Comparison of ENCODE assay signal across 8 cellular contexts in genomic region chr6:34154668-34155447, GRCh38. TPM values are rescaled to one million over a fixed set of nuclear protein-coding genes. Genes with fewer than 3 reads are reported as not detected.
DNase-seq lines count a peak whose midpoint lies in the region; ATAC-seq, FAIRE-seq and TF ChIP-seq lines count a peak whose summit lies in the region.

No MANE protein-coding gene starts in this region.

- H3K79me2 ChIP-seq in OCI-LY3 (ENCODE audit: low read length): no peaks in the 10 kb centered on the region

- H3K27me3 Mint-ChIP-seq in activated T-helper 1 cell treated with anti-CD3 and anti-CD28 coated beads, Interleukin-12 subunit alpha, Interleukin-12 subunit beta, Interleukin-2, Interleukin-4 antibody, amounts not matched to agents 30 ng/mL and 10 ng/mL and 1 ng/mL, durations not matched to agents 14 hours and 24 hours and 36 hours (ENCODE audit: insufficient read depth): peaks cover 52% of the 10 kb centered on the region

- H3K9ac ChIP-seq in OCI-LY3 (ENCODE audit: low read length): no peak overlapping the region; the same call in 1 of the 2 replicates

- H3K4me1 ChIP-seq in OCI-LY3 (ENCODE audit: low read length): no peaks in the 10 kb centered on the region
- H3K4me1 ChIP-seq in tibial artery: peaks cover 0 to 10% (median 7%) of the 10 kb centered on the region in 4 donors

- FAIRE-seq in GM19239 (lab: Jason Lieb, UNC): no peak

- peak overlapping the region; percentile 18 for H3K27ac Mint-ChIP-seq in activated T-helper 1 cell treated with anti-CD3 and anti-CD28 coated beads, Interleukin-12 subunit alpha, Interleukin-12 subunit beta, Interleukin-2, Interleukin-4 antibody, amounts not matched to agents 30 ng/mL and 10 ng/mL and 1 ng/mL, durations not matched to agents 14 hours and 24 hours and 36 hours

- no peaks in the 10 kb centered on the region for H3K9me3 ChIP-seq in OCI-LY3 (ENCODE audit: insufficient read depth, low read length)
- H3K9me3 ChIP-seq in tibial artery: peaks cover 0 to 12% (median 11%) of the 10 kb centered on the region in 3 donors

- no peak overlapping the region for H3K27ac ChIP-seq in OCI-LY3 (ENCODE audit: low read length)
- no peak overlapping the region for H3K27ac ChIP-seq in tibial artery

- peak overlapping the region; percentile 91 for H3K4me2 ChIP-seq in OCI-LY3 (ENCODE audit: low read length)

- DNase-seq in AG09309 (ENCODE audit: low read depth): no peak
- peak; percentile 88 for DNase-seq in GM19239 (ENCODE audit: insufficient read length, low spot score)
- DNase-seq in activated T-helper 1 cell treated with anti-CD3 and anti-CD28 coated beads, Interleukin-12 subunit alpha, Interleukin-12 subunit beta, Interleukin-2, Interleukin-4 antibody, amounts not matched to agents 30 ng/mL and 10 ng/mL and 1 ng/mL, durations not matched to agents 14 hours and 24 hours and 36 hours (ENCODE audit: low spot score): peak; percentile 54
- DNase-seq in fibroblast of the aortic adventitia (ENCODE audit: low read depth): peak; percentile 32
- DNase-seq in omental fat pad (ENCODE audit: low spot score): no peak
- DNase-seq in tibial artery: peak in 1 of 2 donors; percentile 66

- H2AFZ ChIP-seq in OCI-LY3 (ENCODE audit: low read depth, low read length): 0 out of 2 replicates have a peak overlapping the region, but pooled peaks have one; percentile 48

- H3K9me3 Mint-ChIP-seq in activated T-helper 1 cell treated with anti-CD3 and anti-CD28 coated beads, Interleukin-12 subunit alpha, Interleukin-12 subunit beta, Interleukin-2, Interleukin-4 antibody, amounts not matched to agents 30 ng/mL and 10 ng/mL and 1 ng/mL, durations not matched to agents 14 hours and 24 hours and 36 hours: no peaks in the 10 kb centered on the region

- ATAC-seq in omental fat pad (ENCODE audit: low FRiP score) (peak; percentile 46), HG03025 (IDR thresholded peaks at IDR 0.05; ENCODE audit: low FRiP score, unreplicated experiment) (no peak)

- peaks cover 10% of the 10 kb centered on the region; the same call in 1 of the 2 replicates for H3K27me3 ChIP-seq in OCI-LY3 (ENCODE audit: low read depth, low read length)
- H3K27me3 ChIP-seq in tibial artery: peaks cover 0 to 66% of the 10 kb centered on the region in 2 donors

- no peak overlapping the region for H3K4me3 Mint-ChIP-seq in activated T-helper 1 cell treated with anti-CD3 and anti-CD28 coated beads, Interleukin-12 subunit alpha, Interleukin-12 subunit beta, Interleukin-2, Interleukin-4 antibody, amounts not matched to agents 30 ng/mL and 10 ng/mL and 1 ng/mL, durations not matched to agents 14 hours and 24 hours and 36 hours

- intact Hi-C loops in activated T-helper 1 cell treated with anti-CD3 and anti-CD28 coated beads, Interleukin-12 subunit alpha, Interleukin-12 subunit beta, Interleukin-2, Interleukin-4 antibody, amounts not matched to agents 30 ng/mL and 10 ng/mL and 1 ng/mL, durations not matched to agents 14 hours and 24 hours and 36 hours (cut with micrococcal nuclease): loop anchor here (1.0 kb wide), 3 partner anchors 100 to 411 kb away; no protein-coding TSS in a partner anchor
- intact Hi-C loops in tibial artery (cut with DNase I; ENCODE audit: low total_unique reads): loop anchor here (5.0 kb wide), 2 partner anchors 383 to 568 kb away; no protein-coding TSS in a partner anchor

- no peaks in the 10 kb centered on the region for H3K4me1 Mint-ChIP-seq in activated T-helper 1 cell treated with anti-CD3 and anti-CD28 coated beads, Interleukin-12 subunit alpha, Interleukin-12 subunit beta, Interleukin-2, Interleukin-4 antibody, amounts not matched to agents 30 ng/mL and 10 ng/mL and 1 ng/mL, durations not matched to agents 14 hours and 24 hours and 36 hours (ENCODE audit: low read depth)

- no peaks in the 10 kb centered on the region for H3K36me3 ChIP-seq in OCI-LY3 (replicated peaks; ENCODE audit: low read depth, low read length)
- no peaks in the 10 kb centered on the region for H3K36me3 ChIP-seq in tibial artery

- H3K36me3 Mint-ChIP-seq in activated T-helper 1 cell treated with anti-CD3 and anti-CD28 coated beads, Interleukin-12 subunit alpha, Interleukin-12 subunit beta, Interleukin-2, Interleukin-4 antibody, amounts not matched to agents 30 ng/mL and 10 ng/mL and 1 ng/mL, durations not matched to agents 14 hours and 24 hours and 36 hours (ENCODE audit: low read depth): peaks cover 2% of the 10 kb centered on the region

- peak; percentile 72 for TF ChIP-seq CTCF in AG09309 (IDR thresholded peaks at IDR 0.05; ENCODE audit: control insufficient read depth, insufficient read depth, low read depth, low read length, missing control alignments)
- TF ChIP-seq CTCF in OCI-LY3 (IDR thresholded peaks at IDR 0.05; ENCODE audit: low read depth, low read length): peak; percentile 76
- TF ChIP-seq CTCF in fibroblast of the aortic adventitia (IDR thresholded peaks at IDR 0.05; ENCODE audit: insufficient read depth, low read length): peak; percentile 74
- peak in 1 of 3 donors; percentile 92 for TF ChIP-seq CTCF in omental fat pad (IDR thresholded peaks at IDR 0.05)
- peak; percentile 94 to 98 for TF ChIP-seq CTCF in tibial artery (IDR thresholded peaks at IDR 0.05)

- peak overlapping the region; percentile 36 for H3K4me3 ChIP-seq in AG09309 (ENCODE audit: control insufficient read depth, low read depth, low read length)
- H3K4me3 ChIP-seq in OCI-LY3 (ENCODE audit: low read length): peak overlapping the region; percentile 65
- H3K4me3 ChIP-seq in fibroblast of the aortic adventitia (ENCODE audit: low read depth, low read length): peak overlapping the region; percentile 45
- peak overlapping the region in 1 of 2 donors; percentile 16 for H3K4me3 ChIP-seq in tibial artery

- H4K20me1 ChIP-seq in OCI-LY3 (ENCODE audit: insufficient read depth, low read length): no peaks in the 10 kb centered on the region

RNA-seq across cellular contexts. Expression of gene GRM4, which starts 9.0 kb away (rescaled TPM):
- not detected in 2 replicates for total RNA-seq in activated T-helper 1 cell treated with anti-CD3 and anti-CD28 coated beads, Interleukin-12 subunit alpha, Interleukin-12 subunit beta, Interleukin-2, Interleukin-4 antibody, amounts not matched to agents 30 ng/mL and 10 ng/mL and 1 ng/mL, durations not matched to agents 14 hours and 24 hours and 36 hours
- total RNA-seq in fibroblast of the aortic adventitia (ENCODE audit: low replicate concordance): 0.08 TPM in 1 of 2 replicates, not detected in the other
- under 1 TPM in 1 of 4 donors, not detected in 3; 0.60 TPM for total RNA-seq in omental fat pad

Comparison
In these comparisons a context has a peak if more than half of its experiments do, and no peak if none do; other contexts are left out.
1. DNase-seq: peak in GM19239 (single experiment), activated T-helper 1 cell treated with anti-CD3 and anti-CD28 coated beads, Interleukin-12 subunit alpha, Interleukin-12 subunit beta, Interleukin-2, Interleukin-4 antibody, amounts not matched to agents 30 ng/mL and 10 ng/mL and 1 ng/mL, durations not matched to agents 14 hours and 24 hours and 36 hours (single experiment) and fibroblast of the aortic adventitia (single experiment); none in AG09309 (single experiment) and omental fat pad (single experiment).